In the genomic region with DNA sequence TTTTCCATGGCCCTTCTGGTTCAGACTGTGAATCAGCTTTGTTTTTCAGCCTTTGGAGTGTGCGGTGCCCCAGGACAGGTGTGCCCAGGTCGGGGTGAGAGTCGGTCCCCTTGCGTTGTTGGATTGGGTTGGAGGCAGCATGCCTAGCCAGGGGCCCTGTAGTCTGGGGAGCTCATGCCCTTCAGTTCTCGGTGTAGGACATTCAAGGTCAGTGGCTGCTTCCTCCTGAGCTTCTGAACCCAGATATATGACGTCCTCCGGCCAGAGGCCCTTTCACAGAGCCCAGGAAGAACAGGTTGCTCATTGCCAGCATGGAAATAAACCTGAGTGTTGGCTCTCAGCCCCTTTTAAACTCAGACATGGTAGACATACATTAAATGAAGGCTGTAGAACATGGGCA, we compare ENCODE assay signal across 24 cellular contexts. TPM values are rescaled to one million over a fixed set of nuclear protein-coding genes. Genes with fewer than 3 reads are reported as not detected.
"Had no signal": no experiment of that assay in that cellular context is flagged by ENCODE, and none has a peak within 500 bp of the region (broad histone marks: within the 10 kb centered on the region; RNA-seq: fewer than 3 reads in every experiment).

No MANE protein-coding gene starts in this region.

- H3K27ac Mint-ChIP-seq: naive thymus-derived CD4-positive, alpha-beta T cell had no signal

- ATAC-seq: naive thymus-derived CD4-positive, alpha-beta T cell had no signal

- H3K27ac ChIP-seq: coronary artery, neutrophil, right lobe of liver, skin epidermis had no signal

- H3K9me3 ChIP-seq: neutrophil, right lobe of liver had no signal

- H3K4me3 Mint-ChIP-seq: naive thymus-derived CD4-positive, alpha-beta T cell had no signal

- H3K36me3 ChIP-seq: neutrophil, right lobe of liver had no signal

- H3K27me3 ChIP-seq: neutrophil, right lobe of liver had no signal

- DNase-seq: central memory CD4-positive, alpha-beta T cell; effector CD4-positive, alpha-beta T cell; kidney; left cardiac atrium; naive thymus-derived CD4-positive, alpha-beta T cell; posterior cingulate gyrus; right lobe of liver; stimulated activated CD4-positive, alpha-beta T cell treated with anti-CD3 and anti-CD28 coated beads, Interleukin-2, amount 100 ng/mL, for 24 hours; stimulated activated CD4-positive, alpha-beta T cell treated with anti-CD3 and anti-CD28 coated beads, Interleukin-4, amount 100 ng/mL, for 4 hours; stimulated activated naive CD4-positive, alpha-beta T cell; trophoblast cell had no signal

- H3K4me1 ChIP-seq: right lobe of liver had no signal

- H3K4me3 ChIP-seq: coronary artery, right lobe of liver, skin epidermis had no signal

RNA-seq across cellular contexts. Expression of gene CSRP3, which starts 2.7 kb away (rescaled TPM):
- total RNA-seq: chondrocyte; dermis microvascular lymphatic vessel endothelial cell; frontal cortex; kidney; lung microvascular endothelial cell; mesenteric fat pad; mononuclear cell; naive thymus-derived CD4-positive, alpha-beta T cell; osteoblast had no signal
- polyA plus RNA-seq: liver; naive thymus-derived CD4-positive, alpha-beta T cell; neural cell; urinary bladder had no signal

RNA-seq across cellular contexts. Expression of gene E2F8, which starts 41.7 kb away (rescaled TPM):
- total RNA-seq: mesenteric fat pad had no signal
- polyA plus RNA-seq: naive thymus-derived CD4-positive, alpha-beta T cell had no signal
